In the genomic region with DNA sequence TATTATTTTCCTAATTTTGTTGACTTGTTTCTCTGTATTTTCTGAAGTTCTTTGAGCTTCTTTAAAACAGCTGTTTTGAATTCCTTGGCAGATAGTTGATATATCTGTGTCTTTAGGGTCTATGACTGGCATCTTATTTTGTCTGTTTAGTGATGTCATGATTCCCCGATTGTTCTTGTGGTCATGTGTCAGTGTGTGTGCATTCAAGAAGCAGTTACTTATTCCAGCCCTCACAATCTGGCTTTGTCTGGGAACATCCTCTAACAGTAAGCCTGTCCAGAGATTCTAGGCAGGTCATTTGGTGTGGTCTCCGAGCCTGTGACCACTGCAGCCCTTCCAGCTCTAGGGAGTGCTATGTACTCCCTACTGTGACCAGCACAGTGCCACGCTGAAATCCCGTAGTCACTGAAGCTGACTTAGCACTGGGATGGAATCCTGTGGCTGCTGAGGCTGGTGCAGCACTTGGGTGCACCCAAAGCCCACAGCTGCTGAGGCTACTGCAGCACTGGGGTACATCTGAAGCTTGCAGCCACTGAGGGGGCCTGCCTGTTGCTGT, we compare ENCODE assay signal across 16 cellular contexts.
"Had no signal": no experiment of that assay in that cellular context is flagged by ENCODE, and none has a peak within 500 bp of the region (broad histone marks: within the 10 kb centered on the region; RNA-seq: fewer than 3 reads in every experiment).

No MANE protein-coding gene starts in this region.

- H3K27ac ChIP-seq: coronary artery, heart right ventricle, sigmoid colon, spleen, thyroid gland, VCaP had no signal

- DNase-seq: activated CD4-positive, alpha-beta T cell treated with anti-CD3 and anti-CD28 coated beads for 1 hour; activated CD4-positive, alpha-beta T cell treated with anti-CD3 and anti-CD28 coated beads, Interleukin-2, amount 50 U/mL, for 4 hours; activated effector memory CD4-positive, alpha-beta T cell treated with anti-CD3 and anti-CD28 coated beads, Interleukin-2, amount 50 U/mL, for 16 hours; activated naive CD4-positive, alpha-beta T cell treated with anti-CD3 and anti-CD28 coated beads, Interleukin-2, amount 50 U/mL, for 16 hours; activated T-cell treated with anti-CD3 and anti-CD28 coated beads, Interleukin-2, amount 50 U/mL, for 72 hours; aorta; heart right ventricle; natural killer cell; nucleus accumbens; sigmoid colon; spleen; stimulated activated naive CD4-positive, alpha-beta T cell; T-helper 2 cell; thyroid gland had no signal

- H3K27me3 ChIP-seq: heart right ventricle, sigmoid colon, spleen, thyroid gland had no signal

- H3K4me3 ChIP-seq: coronary artery, heart right ventricle, sigmoid colon, spleen, thyroid gland had no signal

- ATAC-seq: activated T-cell treated with anti-CD3 and anti-CD28 coated beads, Interleukin-2, amount 50 U/mL, for 72 hours; heart right ventricle; natural killer cell had no signal

- H3K36me3 ChIP-seq: heart right ventricle, sigmoid colon, thyroid gland had no signal
